19 cellular contexts compared by ENCODE assay signal in genomic region chr7:100689230-100690135, GRCh38. TPM values are rescaled to one million over a fixed set of nuclear protein-coding genes. Genes with fewer than 3 reads are reported as not detected.
DNase-seq lines count a peak whose midpoint lies in the region; ATAC-seq and TF ChIP-seq lines count a peak whose summit lies in the region.
"Had no signal": no experiment of that assay in that cellular context is flagged by ENCODE, and none has a peak within 500 bp of the region (broad histone marks: within the 10 kb centered on the region; RNA-seq: fewer than 3 reads in every experiment).

No MANE protein-coding gene starts in this region.

- H3K27me3 ChIP-seq in BE2C = no peaks in the 10 kb centered on the region
- H3K27me3 ChIP-seq: body of pancreas, MG63 had no signal

- H3K4me1 Mint-ChIP-seq in activated CD8-positive, alpha-beta T cell treated with anti-CD3 and anti-CD28 coated beads, Interleukin-2, amount 10 ng/mL, durations not matched to agents 7 days and 5 days (ENCODE audit: low read depth) = peaks cover 28% of the 10 kb centered on the region
- peaks cover 22% of the 10 kb centered on the region for H3K4me1 Mint-ChIP-seq in mesothelial cell of epicardium

- TF ChIP-seq CTCF in BE2C (IDR thresholded peaks at IDR 0.05; ENCODE audit: low read depth, low read length) = peak; percentile 34; the same call in 1 of the 2 replicates
- no peak for TF ChIP-seq CTCF in GM13977 (IDR thresholded peaks at IDR 0.05; ENCODE audit: extremely low read depth, insufficient read depth, missing control alignments)
- no peak for TF ChIP-seq CTCF in mesothelial cell of epicardium (IDR thresholded peaks at IDR 0.05; ENCODE audit: unreplicated experiment)

- in situ Hi-C loops in GM13977 (cut with MboI; ENCODE audit: low pct_unique_long_range_greater_than_20kb, low sequenced_read_pairs, unreplicated experiment) = no loop called here

- H3K4me3 ChIP-seq in BE2C (ENCODE audit: low read depth, low read length) = no peak overlapping the region
- H3K4me3 ChIP-seq: body of pancreas, lower lobe of right lung, MG63, skin epidermis had no signal

- H3K27me3 Mint-ChIP-seq in activated CD8-positive, alpha-beta T cell treated with anti-CD3 and anti-CD28 coated beads, Interleukin-2, amount 10 ng/mL, durations not matched to agents 7 days and 5 days (ENCODE audit: low read depth) = no peaks in the 10 kb centered on the region
- no peaks in the 10 kb centered on the region for H3K27me3 Mint-ChIP-seq in mesothelial cell of epicardium (ENCODE audit: low read depth)
- H3K27me3 Mint-ChIP-seq: activated CD4-positive, alpha-beta T cell treated with anti-CD3 and anti-CD28 coated beads, Interleukin-2, amount 10 ng/mL, durations not matched to agents 24 days and 14 days had no signal

- H3K36me3 ChIP-seq in BE2C = peaks cover 60% of the 10 kb centered on the region

- H3K4me1 ChIP-seq in BE2C = peaks cover 26% of the 10 kb centered on the region

- no peak for ATAC-seq in activated CD8-positive, alpha-beta T cell treated with anti-CD3 and anti-CD28 coated beads, Interleukin-2, amount 10 ng/mL, durations not matched to agents 7 days and 5 days
- no peak for ATAC-seq in HG03354 (IDR thresholded peaks at IDR 0.05; ENCODE audit: poor library complexity, severe bottlenecking, unreplicated experiment)
- ATAC-seq: body of pancreas, lower lobe of right lung had no signal

- DNase-seq in BE2C (peak; percentile 50), GM13977 (ENCODE audit: low spot score) (peak; percentile 42), mesothelial cell of epicardium (ENCODE audit: low spot score in 2 of 2, unreplicated experiment in 2 of 2) (no peak), SW 1271 (lab: John Stamatoyannopoulos, UW) (no peak), NCI-H1417 treated with DMSO at 0.1 percent for 48 hours (lab: John Stamatoyannopoulos, UW) (no peak)
- no peak for DNase-seq in activated CD8-positive, alpha-beta T cell treated with anti-CD3 and anti-CD28 coated beads, Interleukin-2, amount 10 ng/mL, durations not matched to agents 7 days and 5 days
- no peak for DNase-seq in effector CD8-positive, alpha-beta T cell (lab: John Stamatoyannopoulos, UW)
- DNase-seq: activated CD4-positive, alpha-beta T cell treated with anti-CD3 and anti-CD28 coated beads, Interleukin-2, amount 10 ng/mL, durations not matched to agents 24 days and 14 days; activated effector memory CD4-positive, alpha-beta T cell treated with anti-CD3 and anti-CD28 coated beads, Interleukin-2, amount 50 U/mL, for 16 hours; body of pancreas; lower lobe of right lung; MG63; NCI-H2081 treated with DMSO at 0.1 percent for 48 hours; occipital lobe; T-helper 9 cell had no signal

- H3K9me3 ChIP-seq in BE2C = peaks cover under 1% of the 10 kb centered on the region; the same call in 1 of the 2 replicates
- H3K9me3 ChIP-seq: body of pancreas, lower lobe of right lung, MG63 had no signal

- CTCF ChIA-PET in activated CD8-positive, alpha-beta T cell treated with anti-CD3 and anti-CD28 coated beads, Interleukin-2, amount 10 ng/mL, durations not matched to agents 7 days and 5 days (lab: Charles Lee) = interaction anchor here (0.7 to 9.0 kb wide), 6 partner anchors 15 to 162 kb away, joined by 3 to 128 read pairs (median 12); partner anchors contain the start of genes POP7 and SLC12A9

- no peak overlapping the region for H3K4me3 Mint-ChIP-seq in activated CD8-positive, alpha-beta T cell treated with anti-CD3 and anti-CD28 coated beads, Interleukin-2, amount 10 ng/mL, durations not matched to agents 7 days and 5 days
- H3K4me3 Mint-ChIP-seq in mesothelial cell of epicardium = no peak overlapping the region
- H3K4me3 Mint-ChIP-seq: activated CD4-positive, alpha-beta T cell treated with anti-CD3 and anti-CD28 coated beads, Interleukin-2, amount 10 ng/mL, durations not matched to agents 24 days and 14 days had no signal

- POLR2A ChIA-PET in activated CD8-positive, alpha-beta T cell treated with anti-CD3 and anti-CD28 coated beads, Interleukin-2, amount 10 ng/mL, durations not matched to agents 7 days and 5 days (lab: Charles Lee) = interaction anchor here (2.4 kb wide), 1 partner anchor 9 kb away, joined by 9 read pairs; no protein-coding TSS in a partner anchor

- peaks cover 21% of the 10 kb centered on the region for H3K36me3 Mint-ChIP-seq in activated CD8-positive, alpha-beta T cell treated with anti-CD3 and anti-CD28 coated beads, Interleukin-2, amount 10 ng/mL, durations not matched to agents 7 days and 5 days (ENCODE audit: low read depth)
- H3K36me3 Mint-ChIP-seq in mesothelial cell of epicardium = peaks cover 10% of the 10 kb centered on the region

- H3K9me3 Mint-ChIP-seq in activated CD8-positive, alpha-beta T cell treated with anti-CD3 and anti-CD28 coated beads, Interleukin-2, amount 10 ng/mL, durations not matched to agents 7 days and 5 days (ENCODE audit: insufficient read depth) = no peaks in the 10 kb centered on the region
- H3K9me3 Mint-ChIP-seq in mesothelial cell of epicardium = no peaks in the 10 kb centered on the region
- H3K9me3 Mint-ChIP-seq: activated CD4-positive, alpha-beta T cell treated with anti-CD3 and anti-CD28 coated beads, Interleukin-2, amount 10 ng/mL, durations not matched to agents 24 days and 14 days had no signal

- peak overlapping the region; percentile 39 for H3K27ac Mint-ChIP-seq in activated CD8-positive, alpha-beta T cell treated with anti-CD3 and anti-CD28 coated beads, Interleukin-2, amount 10 ng/mL, durations not matched to agents 7 days and 5 days
- peak overlapping the region; percentile 59 for H3K27ac Mint-ChIP-seq in mesothelial cell of epicardium
- H3K27ac Mint-ChIP-seq: activated CD4-positive, alpha-beta T cell treated with anti-CD3 and anti-CD28 coated beads, Interleukin-2, amount 10 ng/mL, durations not matched to agents 24 days and 14 days had no signal

RNA-seq across cellular contexts. Expression of gene GIGYF1, which starts 4.6 kb away (rescaled TPM):
- 42.9 TPM for polyA plus RNA-seq in BE2C (2012; ENCODE audit: insufficient read depth, insufficient read length, low read depth)
- total RNA-seq in activated CD8-positive, alpha-beta T cell treated with anti-CD3 and anti-CD28 coated beads, Interleukin-2, amount 10 ng/mL, durations not matched to agents 7 days and 5 days = 10 to 100 TPM; 42.1 to 43.0 TPM
- total RNA-seq in mesothelial cell of epicardium = 98.5 to 99.2 TPM (median 99.1 TPM) in 3 replicates

RNA-seq across cellular contexts. Expression of gene GNB2, which starts 15.9 kb away (rescaled TPM):
- 1,024 TPM for polyA plus RNA-seq in BE2C (2012; ENCODE audit: insufficient read depth, insufficient read length, low read depth)
- total RNA-seq in activated CD8-positive, alpha-beta T cell treated with anti-CD3 and anti-CD28 coated beads, Interleukin-2, amount 10 ng/mL, durations not matched to agents 7 days and 5 days = 100 to 1,000 TPM; 274 to 286 TPM
- 173 to 178 TPM (median 174 TPM) in 3 replicates for total RNA-seq in mesothelial cell of epicardium

RNA-seq across cellular contexts. Expression of gene POP7, which starts 16.4 kb away (rescaled TPM):
- 341 TPM for polyA plus RNA-seq in BE2C (2012; ENCODE audit: insufficient read depth, insufficient read length, low read depth)
- 10 to 100 TPM; 43.6 to 48.3 TPM for total RNA-seq in activated CD8-positive, alpha-beta T cell treated with anti-CD3 and anti-CD28 coated beads, Interleukin-2, amount 10 ng/mL, durations not matched to agents 7 days and 5 days
- 26.0 to 27.2 TPM (median 26.6 TPM) in 3 replicates for total RNA-seq in mesothelial cell of epicardium

RNA-seq across cellular contexts. Expression of gene EPO, which starts 30.8 kb away (rescaled TPM):
- polyA plus RNA-seq in BE2C (2012; ENCODE audit: insufficient read depth, insufficient read length, low read depth) = not detected
- not detected for total RNA-seq in activated CD8-positive, alpha-beta T cell treated with anti-CD3 and anti-CD28 coated beads, Interleukin-2, amount 10 ng/mL, durations not matched to agents 7 days and 5 days
- 0.16 to 0.27 TPM in 2 of 3 replicates, not detected in the other for total RNA-seq in mesothelial cell of epicardium
- total RNA-seq: dermis microvascular lymphatic vessel endothelial cell, HT-29, lower lobe of right lung, occipital lobe had no signal

RNA-seq across cellular contexts. Expression of gene ACTL6B, which starts 33.2 kb away (rescaled TPM):
- polyA plus RNA-seq in BE2C (2012; ENCODE audit: insufficient read depth, insufficient read length, low read depth) = 61.3 TPM
- not detected for total RNA-seq in activated CD8-positive, alpha-beta T cell treated with anti-CD3 and anti-CD28 coated beads, Interleukin-2, amount 10 ng/mL, durations not matched to agents 7 days and 5 days
- total RNA-seq in mesothelial cell of epicardium = not detected in 3 replicates
- total RNA-seq: activated CD4-positive, alpha-beta T cell treated with anti-CD3 and anti-CD28 coated beads, Interleukin-2, amount 10 ng/mL, durations not matched to agents 24 days and 14 days; dermis microvascular lymphatic vessel endothelial cell; lower lobe of right lung had no signal

Comparison
In these comparisons a context has a peak if more than half of its experiments do, and no peak if none do; other contexts are left out.
1. DNase-seq: peak in BE2C (single experiment) and GM13977 (single experiment); none in activated CD8-positive, alpha-beta T cell treated with anti-CD3 and anti-CD28 coated beads, Interleukin-2, amount 10 ng/mL, durations not matched to agents 7 days and 5 days (single experiment), mesothelial cell of epicardium (0 of 2), SW 1271 (0 of 2), effector CD8-positive, alpha-beta T cell (single experiment) and NCI-H1417 treated with DMSO at 0.1 percent for 48 hours (single experiment).